ENCODE assay signal across 20 cellular contexts in the genomic region with DNA sequence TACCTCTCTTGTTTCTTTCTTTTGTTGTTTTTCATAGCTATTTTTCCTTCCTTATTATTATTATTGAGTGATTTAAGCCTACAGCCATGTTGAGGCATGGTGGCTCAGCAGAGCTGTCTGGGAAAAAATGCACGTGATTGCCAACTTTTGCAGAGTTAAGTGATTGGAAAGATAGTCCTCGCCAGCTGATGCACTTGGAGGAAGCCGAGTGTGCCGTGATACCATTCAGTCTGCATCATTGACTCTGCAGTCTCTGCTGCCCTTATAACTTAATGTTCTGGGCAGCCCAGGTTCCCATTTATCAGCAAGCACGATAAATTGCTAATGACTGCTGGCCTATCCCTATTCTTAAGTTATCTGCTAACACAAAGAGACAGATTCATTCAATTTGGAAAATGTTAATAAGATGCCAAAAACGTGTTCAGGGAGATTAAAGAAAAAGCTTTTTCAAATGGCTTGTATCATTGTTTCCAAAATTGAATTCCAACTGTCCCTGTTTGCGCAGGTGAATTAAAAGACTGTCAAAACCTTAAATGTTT.
DNase-seq lines count a peak whose midpoint lies in the region; ATAC-seq, FAIRE-seq and TF ChIP-seq lines count a peak whose summit lies in the region.
"Had no signal": no experiment of that assay in that cellular context is flagged by ENCODE, and none has a peak within 500 bp of the region (broad histone marks: within the 10 kb centered on the region; RNA-seq: fewer than 3 reads in every experiment).

No MANE protein-coding gene starts in this region.

- H3F3A ChIP-seq in PC-9 (ENCODE audit: insufficient read depth, low read depth) = peaks cover 43% of the 10 kb centered on the region
- H3F3A ChIP-seq in SK-N-SH (replicated peaks; ENCODE audit: insufficient read depth) = peaks cover 6% of the 10 kb centered on the region

- H3K79me2 ChIP-seq in PC-9 (ENCODE audit: low read depth) = no peaks in the 10 kb centered on the region
- H3K79me2 ChIP-seq in SK-N-SH (ENCODE audit: insufficient read depth) = no peaks in the 10 kb centered on the region
- no peaks in the 10 kb centered on the region for H3K79me2 ChIP-seq in keratinocyte (ENCODE audit: control insufficient read depth, insufficient read depth, low read length)

- TF ChIP-seq CTCF in PC-9 (conservative IDR thresholded peaks at IDR 0.05) (no peak), SK-N-SH (IDR thresholded peaks at IDR 0.05) (no peak), keratinocyte (optimal IDR thresholded peaks at IDR 0.05 in 1 of 3, IDR thresholded peaks at IDR 0.05 in 1 of 3, conservative IDR thresholded peaks at IDR 0.05 in 1 of 3; ENCODE audit: extremely low read depth in 1 of 3, insufficient read depth in 2 of 3, low read length in 3 of 3) (no peak)

- H3K27ac ChIP-seq in PC-9 (peak overlapping the region; percentile 94), SK-N-SH (ENCODE audit: low read depth in 2 of 2, low read length in 1 of 2) (peak overlapping the region in 1 of 2 experiments; percentile 44; a peak in 1 of 4 replicates), keratinocyte (ENCODE audit: control insufficient read depth, insufficient read depth, low read length) (no peak overlapping the region)
- H3K27ac ChIP-seq: BLaER1, C4-2B had no signal

- H3K9ac ChIP-seq in SK-N-SH (no peak overlapping the region), keratinocyte (ENCODE audit: control insufficient read depth, extremely low read depth, insufficient read depth, low read length) (no peak overlapping the region)
- H3K9ac ChIP-seq: BLaER1 had no signal

- no peak for DNase-seq in PC-9
- DNase-seq in SK-N-SH = peak; percentile 22
- DNase-seq in keratinocyte (ENCODE audit: low read depth, low spot score) = no peak
- peak; percentile 9 for DNase-seq in retina
- no peak for DNase-seq in stimulated activated naive CD8-positive, alpha-beta T cell treated with anti-CD3 and anti-CD28 coated beads, Interleukin-15, Interleukin-2, amounts not matched to agents 100 U/mL and 50 U/mL, for 24 hours
- no peak for DNase-seq in cortex of kidney (lab: John Stamatoyannopoulos, UW)
- DNase-seq: Caco-2; CD4-positive, CD25-positive, alpha-beta regulatory T cell; CD8-positive, alpha-beta T cell; DMS153; DND-41; GOT3; H7; HCEC 1CT had no signal

- H2AFZ ChIP-seq in PC-9 (no peak overlapping the region), SK-N-SH (ENCODE audit: low read depth) (no peak overlapping the region), keratinocyte (ENCODE audit: control insufficient read depth, low read length) (no peak overlapping the region)

- peaks cover 50% of the 10 kb centered on the region for H3K4me1 ChIP-seq in PC-9 (replicated peaks; ENCODE audit: insufficient read depth)
- H3K4me1 ChIP-seq in SK-N-SH (ENCODE audit: control insufficient read depth in 1 of 2, insufficient read depth in 2 of 2, low read depth in 1 of 2, low read length in 1 of 2) = peaks cover 6 to 10% of the 10 kb centered on the region in 2 experiments; a peak in 3 of 4 replicates
- H3K4me1 ChIP-seq in keratinocyte (ENCODE audit: control insufficient read depth, extremely low read depth, insufficient read depth, low read length) = peaks cover 22% of the 10 kb centered on the region
- H3K4me1 ChIP-seq: BLaER1, Caco-2 had no signal

- WGBS in SK-N-SH (ENCODE audit: low lambda C conversion rate) = 36% methylated on average over 7 of the region's 7 CpGs

- peak; percentile 9; the same call in 1 of the 2 replicates for TF ChIP-seq RAD21 in SK-N-SH (IDR thresholded peaks at IDR 0.05; ENCODE audit: low read length)

- BruUV-seq in PC-9 (replicated peaks; lab: Mats Ljungman, UMichigan) = no TSS peak

- H3K36me3 ChIP-seq in PC-9 (ENCODE audit: low read depth) (no peaks in the 10 kb centered on the region), SK-N-SH (replicated peaks in 1 of 2; ENCODE audit: control insufficient read depth in 1 of 2, insufficient read depth in 2 of 2, low read length in 1 of 2) (no peaks in the 10 kb centered on the region), keratinocyte (ENCODE audit: control insufficient read depth in 2 of 2, extremely low read depth in 1 of 2, insufficient read depth in 2 of 2, low read length in 2 of 2) (no peaks in the 10 kb centered on the region)
- H3K36me3 ChIP-seq: BLaER1 had no signal

- CTCF ChIA-PET in PC-9 (lab: Charles Lee) = no interaction called here
- CTCF ChIA-PET in SK-N-SH (lab: Yijun Ruan, JAX) = interaction anchor here (1.0 kb wide), 1 partner anchor 331 kb away, joined by 3 read pairs; no protein-coding TSS in a partner anchor

- FAIRE-seq in keratinocyte (lab: Jason Lieb, UNC) = peak; percentile 51
- FAIRE-seq: G401.6, GM12892, GM19239 had no signal

- 0 out of 4 replicates have a peak, but pooled peaks of 1 of the 2 experiments have one; percentile 10 for TF ChIP-seq EP300 in SK-N-SH (IDR thresholded peaks at IDR 0.05; ENCODE audit: borderline replicate concordance in 1 of 2, low read depth in 1 of 2, low read length in 1 of 2)

- H3K9me3 ChIP-seq in PC-9 (ENCODE audit: insufficient read depth, low read depth) (no peaks in the 10 kb centered on the region; the same call in 1 of the 2 replicates), SK-N-SH (no peaks in the 10 kb centered on the region), keratinocyte (ENCODE audit: control insufficient read depth, low read depth, low read length) (no peaks in the 10 kb centered on the region)
- H3K9me3 ChIP-seq: BLaER1, Caco-2 had no signal

- no peaks in the 10 kb centered on the region for H3K27me3 ChIP-seq in PC-9 (ENCODE audit: insufficient read depth, low read depth)
- H3K27me3 ChIP-seq in SK-N-SH (ENCODE audit: insufficient read depth) = no peaks in the 10 kb centered on the region
- H3K27me3 ChIP-seq in keratinocyte (ENCODE audit: control insufficient read depth, extremely low read depth, insufficient read depth, low read length) = no peaks in the 10 kb centered on the region
- H3K27me3 ChIP-seq: BLaER1 had no signal

- intact Hi-C loops in PC-9 (cut with micrococcal nuclease; ENCODE audit: unreplicated experiment) = no loop called here

- H3K4me3 ChIP-seq in PC-9 = no peak overlapping the region
- no peak overlapping the region for H3K4me3 ChIP-seq in SK-N-SH (ENCODE audit: low read depth in 2 of 2, low read length in 1 of 2)
- no peak overlapping the region for H3K4me3 ChIP-seq in keratinocyte (ENCODE audit: control insufficient read depth in 2 of 3, extremely low read depth in 1 of 3, insufficient read depth in 2 of 3, low read depth in 1 of 3, low read length in 3 of 3)
- H3K4me3 ChIP-seq: BLaER1 had no signal

- dilution Hi-C loops in keratinocyte (cut with MboI; ENCODE audit: extremely low pct_ligation_motif_present, low sequenced_read_pairs) = no loop called here

- no peaks in the 10 kb centered on the region for H3K9me1 ChIP-seq in keratinocyte (ENCODE audit: control insufficient read depth, extremely low read depth, insufficient read depth, low read length)

- ATAC-seq in GM19395 (IDR thresholded peaks at IDR 0.05; ENCODE audit: unreplicated experiment) = no peak
- ATAC-seq in stimulated activated naive CD8-positive, alpha-beta T cell treated with anti-CD3 and anti-CD28 coated beads, Interleukin-15, Interleukin-2, amounts not matched to agents 100 U/mL and 50 U/mL, for 24 hours = no peak
- ATAC-seq: CD8-positive, alpha-beta T cell had no signal

- POLR2A ChIA-PET in PC-9 (lab: Charles Lee; ENCODE audit: unreplicated experiment) = no interaction called here
- POLR2A ChIA-PET in SK-N-SH (lab: Yijun Ruan, JAX) = no interaction called here

- H3K9me2 ChIP-seq in PC-9 (ENCODE audit: insufficient read depth) (no peaks in the 10 kb centered on the region), SK-N-SH (no peaks in the 10 kb centered on the region)

- H4K20me1 ChIP-seq in PC-9 (ENCODE audit: insufficient read depth) (no peaks in the 10 kb centered on the region), SK-N-SH (ENCODE audit: insufficient read depth) (no peaks in the 10 kb centered on the region), keratinocyte (ENCODE audit: control insufficient read depth, extremely low read depth, insufficient read depth, low read length) (no peaks in the 10 kb centered on the region)
- H4K20me1 ChIP-seq: BLaER1 had no signal

- H3K4me2 ChIP-seq in PC-9 = no peak overlapping the region; the same call in 1 of the 2 replicates
- no peak overlapping the region for H3K4me2 ChIP-seq in SK-N-SH
- no peak overlapping the region for H3K4me2 ChIP-seq in keratinocyte (ENCODE audit: control insufficient read depth, extremely low read depth, insufficient read depth, low read depth, low read length)
- H3K4me2 ChIP-seq: BLaER1 had no signal

TF ChIP-seq in SK-N-SH, 30 proteins besides CTCF, POLR2A, EP300 and RAD21:
- TF ChIP-seq FOSL2 (IDR thresholded peaks at IDR 0.05; ENCODE audit: borderline replicate concordance, low read depth) (no peak), CHD2 (IDR thresholded peaks at IDR 0.05; ENCODE audit: low read length, partially characterized antibody) (peak; percentile 27), GATA2 (CRISPR knock-in tag; IDR thresholded peaks at IDR 0.05) (peak; percentile 31; the same call in 1 of the 2 replicates)
- TF ChIP-seq, protein P1, sequence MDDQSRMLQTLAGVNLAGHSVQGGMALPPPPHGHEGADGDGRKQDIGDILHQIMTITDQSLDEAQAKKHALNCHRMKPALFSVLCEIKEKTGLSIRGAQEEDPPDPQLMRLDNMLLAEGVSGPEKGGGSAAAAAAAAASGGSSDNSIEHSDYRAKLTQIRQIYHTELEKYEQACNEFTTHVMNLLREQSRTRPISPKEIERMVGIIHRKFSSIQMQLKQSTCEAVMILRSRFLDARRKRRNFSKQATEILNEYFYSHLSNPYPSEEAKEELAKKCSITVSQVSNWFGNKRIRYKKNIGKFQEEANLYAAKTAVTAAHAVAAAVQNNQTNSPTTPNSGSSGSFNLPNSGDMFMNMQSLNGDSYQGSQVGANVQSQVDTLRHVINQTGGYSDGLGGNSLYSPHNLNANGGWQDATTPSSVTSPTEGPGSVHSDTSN (IDR thresholded peaks at IDR 0.05) = peak; percentile 25; the same call in 1 of the 2 replicates
TF ChIP-seq in SK-N-SH: peak in this region for 3.

Comparison
In these comparisons a context has a peak if more than half of its experiments do, and no peak if none do; other contexts are left out.
1. DNase-seq: peak in SK-N-SH (single experiment) and retina (single experiment); none in PC-9 (0 of 2), keratinocyte (single experiment), stimulated activated naive CD8-positive, alpha-beta T cell treated with anti-CD3 and anti-CD28 coated beads, Interleukin-15, Interleukin-2, amounts not matched to agents 100 U/mL and 50 U/mL, for 24 hours (single experiment) and cortex of kidney (single experiment).